ENCODE assay signal across 32 cellular contexts in the genomic region with DNA sequence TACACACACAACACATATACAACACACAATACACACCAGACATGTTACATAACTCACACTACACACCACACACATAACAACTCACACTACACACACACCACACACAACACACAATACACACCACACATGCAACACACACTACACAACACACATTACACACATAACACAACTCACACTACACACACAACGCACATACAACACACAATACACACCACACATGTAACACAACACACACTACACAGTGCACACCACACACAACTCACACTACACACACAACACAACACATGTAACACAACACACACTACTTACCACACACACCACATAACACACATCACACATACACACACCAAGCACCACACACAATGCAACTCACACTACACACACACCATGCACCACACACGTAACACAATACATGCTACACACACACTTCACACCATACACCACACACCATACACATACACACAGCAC.
"Had no signal": no experiment of that assay in that cellular context is flagged by ENCODE, and none has a peak within 500 bp of the region (broad histone marks: within the 10 kb centered on the region; RNA-seq: fewer than 3 reads in every experiment).

No MANE protein-coding gene starts in this region.

- H3K36me3 Mint-ChIP-seq: activated CD4-positive, alpha-beta memory T cell treated with anti-CD3 and anti-CD28 coated beads for 36 hours; activated naive CD8-positive, alpha-beta T cell treated with anti-CD3 and anti-CD28 coated beads for 36 hours; brain; mesothelial cell of epicardium; naive B cell; stimulated activated effector memory CD8-positive, alpha-beta T cell treated with anti-CD3 and anti-CD28 coated beads, Interleukin-12 subunit alpha, Interleukin-12 subunit beta, amount 100 ng/mL, for 72 hours had no signal

- H3K36me3 ChIP-seq: adrenal gland, ascending aorta, gastrocnemius medialis, left ventricle myocardium inferior, ovary, upper lobe of left lung had no signal

- H3K27ac ChIP-seq: adrenal gland, ascending aorta, gastrocnemius medialis, left ventricle myocardium inferior, ovary, upper lobe of left lung had no signal

- H3K4me3 Mint-ChIP-seq: activated CD4-positive, alpha-beta memory T cell treated with anti-CD3 and anti-CD28 coated beads for 36 hours; activated CD4-positive, alpha-beta T cell treated with anti-CD3 and anti-CD28 coated beads, Interleukin-2, amount 10 ng/mL, durations not matched to agents 24 days and 14 days; activated naive CD4-positive, alpha-beta T cell treated with anti-CD3 and anti-CD28 coated beads for 36 hours; activated naive CD8-positive, alpha-beta T cell treated with anti-CD3 and anti-CD28 coated beads for 36 hours; activated T-helper 1 cell treated with anti-CD3 and anti-CD28 coated beads, Interleukin-12 subunit alpha, Interleukin-12 subunit beta, Interleukin-2, Interleukin-4 antibody, amounts not matched to agents 30 ng/mL and 10 ng/mL and 1 ng/mL, durations not matched to agents 14 hours and 24 hours and 36 hours; brain; effector memory CD8-positive, alpha-beta T cell; mesothelial cell of epicardium; naive B cell; nephron progenitor cell; stimulated activated effector memory CD8-positive, alpha-beta T cell treated with anti-CD3 and anti-CD28 coated beads, Interleukin-12 subunit alpha, Interleukin-12 subunit beta, amount 100 ng/mL, for 72 hours; stimulated activated naive CD8-positive, alpha-beta T cell treated with anti-CD3 and anti-CD28 coated beads, Interleukin-15, amount 100 ng/mL, for 72 hours; T-helper 2 cell treated with Interferon-gamma antibody and Interleukin-4, amounts not matched to agents 5 μg/mL and 100 μg/mL, for 36 hours had no signal

- DNase-seq: activated CD4-positive, alpha-beta memory T cell treated with anti-CD3 and anti-CD28 coated beads for 36 hours; activated CD4-positive, alpha-beta T cell treated with anti-CD3 and anti-CD28 coated beads, Interleukin-2, amount 10 ng/mL, durations not matched to agents 24 days and 14 days; activated CD8-positive, alpha-beta memory T cell treated with anti-CD3 and anti-CD28 coated beads, Interleukin-2, amount 50 U/mL, for 4 hours; activated effector memory CD4-positive, alpha-beta T cell treated with anti-CD3 and anti-CD28 coated beads, Interleukin-2, amount 50 U/mL, for 16 hours; activated naive CD4-positive, alpha-beta T cell treated with anti-CD3 and anti-CD28 coated beads for 36 hours; activated naive CD8-positive, alpha-beta T cell treated with anti-CD3 and anti-CD28 coated beads for 36 hours; activated T-cell treated with anti-CD3 and anti-CD28 coated beads, Interleukin-2, amount 50 U/mL, for 1 hour; adrenal gland; effector memory CD8-positive, alpha-beta T cell; gastrocnemius medialis; glutamatergic neuron; left ventricle myocardium inferior; mammary epithelial cell; naive B cell; nephron progenitor cell; ovary; retina; sigmoid colon; small intestine; stimulated activated CD4-positive, alpha-beta T cell treated with anti-CD3 and anti-CD28 coated beads, Interleukin-4, amount 100 ng/mL, for 24 hours; stimulated activated naive CD8-positive, alpha-beta T cell treated with anti-CD3 and anti-CD28 coated beads, Interleukin-15, amount 100 ng/mL, for 72 hours; substantia nigra; upper lobe of left lung had no signal

- H3K4me3 ChIP-seq: adrenal gland, ascending aorta, coronary artery, gastrocnemius medialis, left ventricle myocardium inferior, ovary, sigmoid colon, upper lobe of left lung had no signal

- H3K9me3 Mint-ChIP-seq: activated CD4-positive, alpha-beta memory T cell treated with anti-CD3 and anti-CD28 coated beads for 36 hours; activated CD4-positive, alpha-beta T cell treated with anti-CD3 and anti-CD28 coated beads, Interleukin-2, amount 10 ng/mL, durations not matched to agents 24 days and 14 days; activated naive CD4-positive, alpha-beta T cell treated with anti-CD3 and anti-CD28 coated beads for 36 hours; activated naive CD8-positive, alpha-beta T cell treated with anti-CD3 and anti-CD28 coated beads for 36 hours; activated T-helper 1 cell treated with anti-CD3 and anti-CD28 coated beads, Interleukin-12 subunit alpha, Interleukin-12 subunit beta, Interleukin-2, Interleukin-4 antibody, amounts not matched to agents 30 ng/mL and 10 ng/mL and 1 ng/mL, durations not matched to agents 14 hours and 24 hours and 36 hours; brain; effector memory CD8-positive, alpha-beta T cell; mesothelial cell of epicardium; nephron progenitor cell; stimulated activated effector memory CD8-positive, alpha-beta T cell treated with anti-CD3 and anti-CD28 coated beads, Interleukin-12 subunit alpha, Interleukin-12 subunit beta, amount 100 ng/mL, for 72 hours; stimulated activated naive CD8-positive, alpha-beta T cell treated with anti-CD3 and anti-CD28 coated beads, Interleukin-15, amount 100 ng/mL, for 72 hours; T-helper 2 cell treated with Interferon-gamma antibody and Interleukin-4, amounts not matched to agents 5 μg/mL and 100 μg/mL, for 36 hours had no signal

- H3K4me1 ChIP-seq: adrenal gland, left ventricle myocardium inferior, upper lobe of left lung had no signal

- H3K27me3 Mint-ChIP-seq: activated CD4-positive, alpha-beta memory T cell treated with anti-CD3 and anti-CD28 coated beads for 36 hours; activated CD4-positive, alpha-beta T cell treated with anti-CD3 and anti-CD28 coated beads, Interleukin-2, amount 10 ng/mL, durations not matched to agents 24 days and 14 days; activated naive CD8-positive, alpha-beta T cell treated with anti-CD3 and anti-CD28 coated beads for 36 hours; brain; effector memory CD8-positive, alpha-beta T cell; naive B cell; stimulated activated naive CD8-positive, alpha-beta T cell treated with anti-CD3 and anti-CD28 coated beads, Interleukin-15, amount 100 ng/mL, for 72 hours had no signal

- H3K4me1 Mint-ChIP-seq: activated CD4-positive, alpha-beta T cell treated with anti-CD3 and anti-CD28 coated beads, Interleukin-2, amount 10 ng/mL, durations not matched to agents 24 days and 14 days; activated naive CD8-positive, alpha-beta T cell treated with anti-CD3 and anti-CD28 coated beads for 36 hours; mesothelial cell of epicardium; naive B cell; nephron progenitor cell; stimulated activated effector memory CD8-positive, alpha-beta T cell treated with anti-CD3 and anti-CD28 coated beads, Interleukin-12 subunit alpha, Interleukin-12 subunit beta, amount 100 ng/mL, for 72 hours; stimulated activated naive CD8-positive, alpha-beta T cell treated with anti-CD3 and anti-CD28 coated beads, Interleukin-15, amount 100 ng/mL, for 72 hours had no signal

- H3K27me3 ChIP-seq: adrenal gland, ascending aorta, gastrocnemius medialis, ovary, sigmoid colon, upper lobe of left lung had no signal

- H3K27ac Mint-ChIP-seq: activated CD4-positive, alpha-beta memory T cell treated with anti-CD3 and anti-CD28 coated beads for 36 hours; activated CD4-positive, alpha-beta T cell treated with anti-CD3 and anti-CD28 coated beads, Interleukin-2, amount 10 ng/mL, durations not matched to agents 24 days and 14 days; activated naive CD4-positive, alpha-beta T cell treated with anti-CD3 and anti-CD28 coated beads for 36 hours; activated naive CD8-positive, alpha-beta T cell treated with anti-CD3 and anti-CD28 coated beads for 36 hours; activated T-helper 1 cell treated with anti-CD3 and anti-CD28 coated beads, Interleukin-12 subunit alpha, Interleukin-12 subunit beta, Interleukin-2, Interleukin-4 antibody, amounts not matched to agents 30 ng/mL and 10 ng/mL and 1 ng/mL, durations not matched to agents 14 hours and 24 hours and 36 hours; brain; effector memory CD8-positive, alpha-beta T cell; mesothelial cell of epicardium; naive B cell; nephron progenitor cell; progenitor cell of endocrine pancreas; stimulated activated effector memory CD8-positive, alpha-beta T cell treated with anti-CD3 and anti-CD28 coated beads, Interleukin-12 subunit alpha, Interleukin-12 subunit beta, amount 100 ng/mL, for 72 hours; stimulated activated naive CD8-positive, alpha-beta T cell treated with anti-CD3 and anti-CD28 coated beads, Interleukin-15, amount 100 ng/mL, for 72 hours; T-helper 2 cell treated with Interferon-gamma antibody and Interleukin-4, amounts not matched to agents 5 μg/mL and 100 μg/mL, for 36 hours had no signal

- H3K9me3 ChIP-seq: adrenal gland, ascending aorta, gastrocnemius medialis, left ventricle myocardium inferior, ovary, upper lobe of left lung had no signal

- ATAC-seq: activated CD4-positive, CD25-positive, alpha-beta regulatory T cell treated with anti-CD3 and anti-CD28 coated beads, Interleukin-2, amount 50 U/mL, for 24 hours; effector memory CD8-positive, alpha-beta T cell; gastrocnemius medialis; stimulated activated effector memory CD8-positive, alpha-beta T cell treated with anti-CD3 and anti-CD28 coated beads, Interleukin-12 subunit alpha, Interleukin-12 subunit beta, amount 100 ng/mL, for 72 hours; stimulated activated naive CD8-positive, alpha-beta T cell treated with anti-CD3 and anti-CD28 coated beads, Interleukin-15, amount 100 ng/mL, for 72 hours had no signal
